1 cellular context compared by ENCODE assay signal in the genomic region with DNA sequence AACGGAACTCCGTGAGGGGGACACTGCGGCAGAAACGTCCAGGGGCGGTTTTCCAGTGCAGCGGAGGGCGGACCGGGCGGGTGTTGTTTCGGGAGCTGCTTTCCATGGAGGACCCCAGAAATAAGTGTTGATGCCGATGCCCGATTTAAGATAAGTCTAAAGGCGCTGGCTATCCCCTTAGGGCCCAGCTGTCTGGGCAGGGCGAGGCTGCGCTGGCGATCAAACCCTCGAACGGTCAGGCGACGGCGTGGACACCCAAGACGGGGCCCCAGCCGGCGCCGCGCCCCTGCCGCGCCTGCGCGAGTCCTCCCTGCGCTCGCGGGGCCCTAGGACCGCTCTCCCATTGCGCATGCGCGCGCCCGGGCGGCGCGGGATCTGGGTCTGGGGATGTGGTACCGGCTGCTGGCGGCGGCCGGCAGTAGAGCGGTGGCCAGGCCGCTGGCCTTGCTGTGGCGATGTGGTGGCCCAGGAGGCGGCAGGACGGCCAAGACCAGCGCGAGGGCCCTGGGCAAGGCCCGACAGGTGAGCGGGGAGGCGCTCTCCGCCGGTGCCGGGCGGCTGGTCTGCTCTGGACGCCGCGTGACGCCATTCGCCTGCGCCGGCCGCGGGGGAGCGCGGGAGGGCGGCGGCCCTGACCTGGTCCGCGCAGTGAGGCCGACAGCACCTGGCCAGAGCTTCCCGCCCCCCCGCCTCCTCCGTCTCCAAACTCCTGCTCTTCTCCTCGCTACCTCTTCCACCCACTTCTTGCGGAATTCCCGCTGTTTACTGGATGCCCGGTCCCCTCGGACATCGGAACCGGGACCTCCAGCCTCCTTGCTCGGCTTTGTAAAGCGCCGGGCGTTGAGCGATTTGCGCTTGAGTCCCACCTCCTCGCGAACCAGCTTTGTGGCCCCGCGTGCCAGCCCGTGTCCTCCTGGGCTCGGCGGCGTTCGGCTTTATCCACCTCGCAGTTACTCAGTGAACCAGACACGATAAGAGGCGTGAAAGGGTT.
TF ChIP-seq lines count a peak whose summit lies in the region.

No MANE protein-coding gene starts in this region.

TF ChIP-seq in HepG2, 621 proteins besides CTCF, POLR2A, EP300 and RAD21 (continued from another document and continues in another):
- TF ChIP-seq, protein P1, sequence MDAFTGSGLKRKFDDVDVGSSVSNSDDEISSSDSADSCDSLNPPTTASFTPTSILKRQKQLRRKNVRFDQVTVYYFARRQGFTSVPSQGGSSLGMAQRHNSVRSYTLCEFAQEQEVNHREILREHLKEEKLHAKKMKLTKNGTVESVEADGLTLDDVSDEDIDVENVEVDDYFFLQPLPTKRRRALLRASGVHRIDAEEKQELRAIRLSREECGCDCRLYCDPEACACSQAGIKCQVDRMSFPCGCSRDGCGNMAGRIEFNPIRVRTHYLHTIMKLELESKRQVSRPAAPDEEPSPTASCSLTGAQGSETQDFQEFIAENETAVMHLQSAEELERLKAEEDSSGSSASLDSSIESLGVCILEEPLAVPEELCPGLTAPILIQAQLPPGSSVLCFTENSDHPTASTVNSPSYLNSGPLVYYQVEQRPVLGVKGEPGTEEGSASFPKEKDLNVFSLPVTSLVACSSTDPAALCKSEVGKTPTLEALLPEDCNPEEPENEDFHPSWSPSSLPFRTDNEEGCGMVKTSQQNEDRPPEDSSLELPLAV (CRISPR knock-in tag; conservative IDR thresholded peaks at IDR 0.05; ENCODE audit: low read depth), result no peak
- TF ChIP-seq NONO (IDR thresholded peaks at IDR 0.05) (no peak), NONO (CRISPR knock-in tag; conservative IDR thresholded peaks at IDR 0.05) (peak; percentile 86), SMARCE1 (IDR thresholded peaks at IDR 0.05; ENCODE audit: borderline replicate concordance) (no peak), ZNF780A (CRISPR knock-in tag; IDR thresholded peaks at IDR 0.05) (no peak), ZNF724P (CRISPR knock-in tag; IDR thresholded peaks at IDR 0.05; ENCODE audit: borderline replicate concordance) (peak; percentile 95), ETV6 (CRISPR knock-in tag; conservative IDR thresholded peaks at IDR 0.05) (peak; percentile 62; the same call in 1 of the 2 replicates), ZNF883 (CRISPR knock-in tag; IDR thresholded peaks at IDR 0.05; ENCODE audit: not compliant biosample characterization) (peak; percentile 96), ZNF839 (CRISPR knock-in tag; IDR thresholded peaks at IDR 0.05; ENCODE audit: borderline replicate concordance) (peak; percentile 61; the same call in 1 of the 2 replicates), MIXL1 (CRISPR knock-in tag; IDR thresholded peaks at IDR 0.05) (no peak), ZKSCAN8 (CRISPR knock-in tag; IDR thresholded peaks at IDR 0.05; ENCODE audit: borderline replicate concordance) (0 out of 2 replicates have a peak, but pooled peaks have one; percentile 20), HNF4A (CRISPR knock-in tag; IDR thresholded peaks at IDR 0.05) (no peak; the same call in 1 of the 2 replicates), FOXA1 (IDR thresholded peaks at IDR 0.05) (no peak), FOXA1 (CRISPR knock-in tag; IDR thresholded peaks at IDR 0.05) (no peak), ELF1 (CRISPR knock-in tag; IDR thresholded peaks at IDR 0.05) (no peak), HES4 (CRISPR knock-in tag; IDR thresholded peaks at IDR 0.05; ENCODE audit: borderline replicate concordance) (peak; percentile 83; the same call in 1 of the 2 replicates), DMAP1 (CRISPR knock-in tag; IDR thresholded peaks at IDR 0.05) (peak; percentile 88), TOPORS (CRISPR knock-in tag; IDR thresholded peaks at IDR 0.05) (peak; percentile 89), SNAI1 (CRISPR knock-in tag; IDR thresholded peaks at IDR 0.05; ENCODE audit: borderline replicate concordance) (peak; percentile 67; the same call in 1 of the 2 replicates), ZNF253 (CRISPR knock-in tag; IDR thresholded peaks at IDR 0.05; ENCODE audit: borderline replicate concordance) (no peak; the same call in 1 of the 2 replicates), ZNF33A (CRISPR knock-in tag; IDR thresholded peaks at IDR 0.05; ENCODE audit: borderline replicate concordance) (no peak), ZNF121 (CRISPR knock-in tag; IDR thresholded peaks at IDR 0.05) (peak; percentile 83), FOSL1 (CRISPR knock-in tag; IDR thresholded peaks at IDR 0.05; ENCODE audit: borderline replicate concordance) (no peak), EEA1 (CRISPR knock-in tag; IDR thresholded peaks at IDR 0.05; ENCODE audit: borderline replicate concordance) (peak; percentile 98; the same call in 1 of the 2 replicates), AGO2 (optimal IDR thresholded peaks at IDR 0.05; ENCODE audit: low read depth, low read length) (peak; percentile 86), ZNF496 (CRISPR knock-in tag; IDR thresholded peaks at IDR 0.05; ENCODE audit: insufficient replicate concordance) (no peak), ZBTB21 (CRISPR knock-in tag; IDR thresholded peaks at IDR 0.05) (no peak), SOX5 (CRISPR knock-in tag; IDR thresholded peaks at IDR 0.05; ENCODE audit: borderline replicate concordance) (0 out of 2 replicates have a peak, but pooled peaks have one; percentile 9), PAX8 (CRISPR knock-in tag; IDR thresholded peaks at IDR 0.05; ENCODE audit: borderline replicate concordance) (peak; percentile 55; the same call in 1 of the 2 replicates)
- TF ChIP-seq, protein P2, sequence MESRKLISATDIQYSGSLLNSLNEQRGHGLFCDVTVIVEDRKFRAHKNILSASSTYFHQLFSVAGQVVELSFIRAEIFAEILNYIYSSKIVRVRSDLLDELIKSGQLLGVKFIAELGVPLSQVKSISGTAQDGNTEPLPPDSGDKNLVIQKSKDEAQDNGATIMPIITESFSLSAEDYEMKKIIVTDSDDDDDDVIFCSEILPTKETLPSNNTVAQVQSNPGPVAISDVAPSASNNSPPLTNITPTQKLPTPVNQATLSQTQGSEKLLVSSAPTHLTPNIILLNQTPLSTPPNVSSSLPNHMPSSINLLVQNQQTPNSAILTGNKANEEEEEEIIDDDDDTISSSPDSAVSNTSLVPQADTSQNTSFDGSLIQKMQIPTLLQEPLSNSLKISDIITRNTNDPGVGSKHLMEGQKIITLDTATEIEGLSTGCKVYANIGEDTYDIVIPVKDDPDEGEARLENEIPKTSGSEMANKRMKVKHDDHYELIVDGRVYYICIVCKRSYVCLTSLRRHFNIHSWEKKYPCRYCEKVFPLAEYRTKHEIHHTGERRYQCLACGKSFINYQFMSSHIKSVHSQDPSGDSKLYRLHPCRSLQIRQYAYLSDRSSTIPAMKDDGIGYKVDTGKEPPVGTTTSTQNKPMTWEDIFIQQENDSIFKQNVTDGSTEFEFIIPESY (CRISPR knock-in tag; IDR thresholded peaks at IDR 0.05), result peak; percentile 26; the same call in 1 of the 2 replicates
- TF ChIP-seq, protein P3, sequence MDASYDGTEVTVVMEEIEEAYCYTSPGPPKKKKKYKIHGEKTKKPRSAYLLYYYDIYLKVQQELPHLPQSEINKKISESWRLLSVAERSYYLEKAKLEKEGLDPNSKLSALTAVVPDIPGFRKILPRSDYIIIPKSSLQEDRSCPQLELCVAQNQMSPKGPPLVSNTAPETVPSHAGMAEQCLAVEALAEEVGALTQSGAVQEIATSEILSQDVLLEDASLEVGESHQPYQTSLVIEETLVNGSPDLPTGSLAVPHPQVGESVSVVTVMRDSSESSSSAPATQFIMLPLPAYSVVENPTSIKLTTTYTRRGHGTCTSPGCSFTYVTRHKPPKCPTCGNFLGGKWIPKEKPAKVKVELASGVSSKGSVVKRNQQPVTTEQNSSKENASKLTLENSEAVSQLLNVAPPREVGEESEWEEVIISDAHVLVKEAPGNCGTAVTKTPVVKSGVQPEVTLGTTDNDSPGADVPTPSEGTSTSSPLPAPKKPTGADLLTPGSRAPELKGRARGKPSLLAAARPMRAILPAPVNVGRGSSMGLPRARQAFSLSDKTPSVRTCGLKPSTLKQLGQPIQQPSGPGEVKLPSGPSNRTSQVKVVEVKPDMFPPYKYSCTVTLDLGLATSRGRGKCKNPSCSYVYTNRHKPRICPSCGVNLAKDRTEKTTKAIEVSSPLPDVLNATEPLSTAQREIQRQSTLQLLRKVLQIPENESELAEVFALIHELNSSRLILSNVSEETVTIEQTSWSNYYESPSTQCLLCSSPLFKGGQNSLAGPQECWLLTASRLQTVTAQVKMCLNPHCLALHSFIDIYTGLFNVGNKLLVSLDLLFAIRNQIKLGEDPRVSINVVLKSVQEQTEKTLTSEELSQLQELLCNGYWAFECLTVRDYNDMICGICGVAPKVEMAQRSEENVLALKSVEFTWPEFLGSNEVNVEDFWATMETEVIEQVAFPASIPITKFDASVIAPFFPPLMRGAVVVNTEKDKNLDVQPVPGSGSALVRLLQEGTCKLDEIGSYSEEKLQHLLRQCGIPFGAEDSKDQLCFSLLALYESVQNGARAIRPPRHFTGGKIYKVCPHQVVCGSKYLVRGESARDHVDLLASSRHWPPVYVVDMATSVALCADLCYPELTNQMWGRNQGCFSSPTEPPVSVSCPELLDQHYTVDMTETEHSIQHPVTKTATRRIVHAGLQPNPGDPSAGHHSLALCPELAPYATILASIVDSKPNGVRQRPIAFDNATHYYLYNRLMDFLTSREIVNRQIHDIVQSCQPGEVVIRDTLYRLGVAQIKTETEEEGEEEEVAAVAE (CRISPR knock-in tag; IDR thresholded peaks at IDR 0.05; ENCODE audit: borderline replicate concordance), result no peak
- TF ChIP-seq, protein P4, sequence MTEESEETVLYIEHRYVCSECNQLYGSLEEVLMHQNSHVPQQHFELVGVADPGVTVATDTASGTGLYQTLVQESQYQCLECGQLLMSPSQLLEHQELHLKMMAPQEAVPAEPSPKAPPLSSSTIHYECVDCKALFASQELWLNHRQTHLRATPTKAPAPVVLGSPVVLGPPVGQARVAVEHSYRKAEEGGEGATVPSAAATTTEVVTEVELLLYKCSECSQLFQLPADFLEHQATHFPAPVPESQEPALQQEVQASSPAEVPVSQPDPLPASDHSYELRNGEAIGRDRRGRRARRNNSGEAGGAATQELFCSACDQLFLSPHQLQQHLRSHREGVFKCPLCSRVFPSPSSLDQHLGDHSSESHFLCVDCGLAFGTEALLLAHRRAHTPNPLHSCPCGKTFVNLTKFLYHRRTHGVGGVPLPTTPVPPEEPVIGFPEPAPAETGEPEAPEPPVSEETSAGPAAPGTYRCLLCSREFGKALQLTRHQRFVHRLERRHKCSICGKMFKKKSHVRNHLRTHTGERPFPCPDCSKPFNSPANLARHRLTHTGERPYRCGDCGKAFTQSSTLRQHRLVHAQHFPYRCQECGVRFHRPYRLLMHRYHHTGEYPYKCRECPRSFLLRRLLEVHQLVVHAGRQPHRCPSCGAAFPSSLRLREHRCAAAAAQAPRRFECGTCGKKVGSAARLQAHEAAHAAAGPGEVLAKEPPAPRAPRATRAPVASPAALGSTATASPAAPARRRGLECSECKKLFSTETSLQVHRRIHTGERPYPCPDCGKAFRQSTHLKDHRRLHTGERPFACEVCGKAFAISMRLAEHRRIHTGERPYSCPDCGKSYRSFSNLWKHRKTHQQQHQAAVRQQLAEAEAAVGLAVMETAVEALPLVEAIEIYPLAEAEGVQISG (CRISPR knock-in tag; IDR thresholded peaks at IDR 0.05), result peak; percentile 95
- TF ChIP-seq, protein P5, sequence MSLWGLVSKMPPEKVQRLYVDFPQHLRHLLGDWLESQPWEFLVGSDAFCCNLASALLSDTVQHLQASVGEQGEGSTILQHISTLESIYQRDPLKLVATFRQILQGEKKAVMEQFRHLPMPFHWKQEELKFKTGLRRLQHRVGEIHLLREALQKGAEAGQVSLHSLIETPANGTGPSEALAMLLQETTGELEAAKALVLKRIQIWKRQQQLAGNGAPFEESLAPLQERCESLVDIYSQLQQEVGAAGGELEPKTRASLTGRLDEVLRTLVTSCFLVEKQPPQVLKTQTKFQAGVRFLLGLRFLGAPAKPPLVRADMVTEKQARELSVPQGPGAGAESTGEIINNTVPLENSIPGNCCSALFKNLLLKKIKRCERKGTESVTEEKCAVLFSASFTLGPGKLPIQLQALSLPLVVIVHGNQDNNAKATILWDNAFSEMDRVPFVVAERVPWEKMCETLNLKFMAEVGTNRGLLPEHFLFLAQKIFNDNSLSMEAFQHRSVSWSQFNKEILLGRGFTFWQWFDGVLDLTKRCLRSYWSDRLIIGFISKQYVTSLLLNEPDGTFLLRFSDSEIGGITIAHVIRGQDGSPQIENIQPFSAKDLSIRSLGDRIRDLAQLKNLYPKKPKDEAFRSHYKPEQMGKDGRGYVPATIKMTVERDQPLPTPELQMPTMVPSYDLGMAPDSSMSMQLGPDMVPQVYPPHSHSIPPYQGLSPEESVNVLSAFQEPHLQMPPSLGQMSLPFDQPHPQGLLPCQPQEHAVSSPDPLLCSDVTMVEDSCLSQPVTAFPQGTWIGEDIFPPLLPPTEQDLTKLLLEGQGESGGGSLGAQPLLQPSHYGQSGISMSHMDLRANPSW (CRISPR knock-in tag; IDR thresholded peaks at IDR 0.05; ENCODE audit: borderline replicate concordance), result peak; percentile 35; the same call in 1 of the 2 replicates
- TF ChIP-seq, protein P6, sequence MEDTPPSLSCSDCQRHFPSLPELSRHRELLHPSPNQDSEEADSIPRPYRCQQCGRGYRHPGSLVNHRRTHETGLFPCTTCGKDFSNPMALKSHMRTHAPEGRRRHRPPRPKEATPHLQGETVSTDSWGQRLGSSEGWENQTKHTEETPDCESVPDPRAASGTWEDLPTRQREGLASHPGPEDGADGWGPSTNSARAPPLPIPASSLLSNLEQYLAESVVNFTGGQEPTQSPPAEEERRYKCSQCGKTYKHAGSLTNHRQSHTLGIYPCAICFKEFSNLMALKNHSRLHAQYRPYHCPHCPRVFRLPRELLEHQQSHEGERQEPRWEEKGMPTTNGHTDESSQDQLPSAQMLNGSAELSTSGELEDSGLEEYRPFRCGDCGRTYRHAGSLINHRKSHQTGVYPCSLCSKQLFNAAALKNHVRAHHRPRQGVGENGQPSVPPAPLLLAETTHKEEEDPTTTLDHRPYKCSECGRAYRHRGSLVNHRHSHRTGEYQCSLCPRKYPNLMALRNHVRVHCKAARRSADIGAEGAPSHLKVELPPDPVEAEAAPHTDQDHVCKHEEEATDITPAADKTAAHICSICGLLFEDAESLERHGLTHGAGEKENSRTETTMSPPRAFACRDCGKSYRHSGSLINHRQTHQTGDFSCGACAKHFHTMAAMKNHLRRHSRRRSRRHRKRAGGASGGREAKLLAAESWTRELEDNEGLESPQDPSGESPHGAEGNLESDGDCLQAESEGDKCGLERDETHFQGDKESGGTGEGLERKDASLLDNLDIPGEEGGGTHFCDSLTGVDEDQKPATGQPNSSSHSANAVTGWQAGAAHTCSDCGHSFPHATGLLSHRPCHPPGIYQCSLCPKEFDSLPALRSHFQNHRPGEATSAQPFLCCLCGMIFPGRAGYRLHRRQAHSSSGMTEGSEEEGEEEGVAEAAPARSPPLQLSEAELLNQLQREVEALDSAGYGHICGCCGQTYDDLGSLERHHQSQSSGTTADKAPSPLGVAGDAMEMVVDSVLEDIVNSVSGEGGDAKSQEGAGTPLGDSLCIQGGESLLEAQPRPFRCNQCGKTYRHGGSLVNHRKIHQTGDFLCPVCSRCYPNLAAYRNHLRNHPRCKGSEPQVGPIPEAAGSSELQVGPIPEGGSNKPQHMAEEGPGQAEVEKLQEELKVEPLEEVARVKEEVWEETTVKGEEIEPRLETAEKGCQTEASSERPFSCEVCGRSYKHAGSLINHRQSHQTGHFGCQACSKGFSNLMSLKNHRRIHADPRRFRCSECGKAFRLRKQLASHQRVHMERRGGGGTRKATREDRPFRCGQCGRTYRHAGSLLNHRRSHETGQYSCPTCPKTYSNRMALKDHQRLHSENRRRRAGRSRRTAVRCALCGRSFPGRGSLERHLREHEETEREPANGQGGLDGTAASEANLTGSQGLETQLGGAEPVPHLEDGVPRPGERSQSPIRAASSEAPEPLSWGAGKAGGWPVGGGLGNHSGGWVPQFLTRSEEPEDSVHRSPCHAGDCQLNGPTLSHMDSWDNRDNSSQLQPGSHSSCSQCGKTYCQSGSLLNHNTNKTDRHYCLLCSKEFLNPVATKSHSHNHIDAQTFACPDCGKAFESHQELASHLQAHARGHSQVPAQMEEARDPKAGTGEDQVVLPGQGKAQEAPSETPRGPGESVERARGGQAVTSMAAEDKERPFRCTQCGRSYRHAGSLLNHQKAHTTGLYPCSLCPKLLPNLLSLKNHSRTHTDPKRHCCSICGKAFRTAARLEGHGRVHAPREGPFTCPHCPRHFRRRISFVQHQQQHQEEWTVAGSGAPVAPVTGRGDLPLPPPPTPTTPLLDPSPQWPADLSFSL (CRISPR knock-in tag; IDR thresholded peaks at IDR 0.05), result no peak
